In genomic region chr2:230809677-230810251, GRCh38 we compare ENCODE assay signal across 17 cellular contexts. TPM values are rescaled to one million over a fixed set of nuclear protein-coding genes. Genes with fewer than 3 reads are reported as not detected.
A peak's percentile ranks its signal among the peaks of the same experiment; 100 is the strongest.
DNase-seq lines count a peak whose midpoint lies in the region; TF ChIP-seq lines count a peak whose summit lies in the region.
"Had no signal": no experiment of that assay in that cellular context is flagged by ENCODE, and none has a peak within 500 bp of the region (broad histone marks: within the 10 kb centered on the region; RNA-seq: fewer than 3 reads in every experiment).

No MANE protein-coding gene starts in this region.

- no peaks in the 10 kb centered on the region for H3K9me3 ChIP-seq in osteoblast (ENCODE audit: low read depth, low read length)

- H3K4me2 ChIP-seq in KMS-11 (no peak overlapping the region), osteoblast (ENCODE audit: insufficient read depth, low read length) (no peak overlapping the region)

- H4K20me1 ChIP-seq in KMS-11 (ENCODE audit: insufficient read depth): no peaks in the 10 kb centered on the region
- no peaks in the 10 kb centered on the region for H4K20me1 ChIP-seq in osteoblast (ENCODE audit: insufficient read depth, low read length)

- H3K9me3 Mint-ChIP-seq in activated CD4-positive, alpha-beta T cell treated with anti-CD3 and anti-CD28 coated beads, Interleukin-2, amount 10 ng/mL, durations not matched to agents 7 days and 5 days: no peaks in the 10 kb centered on the region
- H3K9me3 Mint-ChIP-seq: dendritic cell treated with granulocyte-macrophage colony-stimulating factor and Interleukin-4, amounts not matched to agents 40 ng/mL and 50 ng/mL, for 4 days had no signal

- POLR2A ChIA-PET in activated CD4-positive, alpha-beta T cell treated with anti-CD3 and anti-CD28 coated beads, Interleukin-2, amount 10 ng/mL, durations not matched to agents 7 days and 5 days (lab: Charles Lee): no interaction called here

- no peaks in the 10 kb centered on the region for H3K79me2 ChIP-seq in KMS-11 (ENCODE audit: insufficient read depth, low read depth)
- no peaks in the 10 kb centered on the region for H3K79me2 ChIP-seq in osteoblast (ENCODE audit: insufficient read depth, low read length)

- CTCF ChIA-PET in activated CD4-positive, alpha-beta T cell treated with anti-CD3 and anti-CD28 coated beads, Interleukin-2, amount 10 ng/mL, durations not matched to agents 7 days and 5 days (lab: Charles Lee): interaction anchor here (0.6 to 3.5 kb wide), 4 partner anchors 11 to 169 kb away, joined by 3 to 8 read pairs (median 4); no protein-coding TSS in a partner anchor

- H3K27me3 Mint-ChIP-seq in activated CD4-positive, alpha-beta T cell treated with anti-CD3 and anti-CD28 coated beads, Interleukin-2, amount 10 ng/mL, durations not matched to agents 7 days and 5 days: no peaks in the 10 kb centered on the region
- H3K27me3 Mint-ChIP-seq: dendritic cell treated with granulocyte-macrophage colony-stimulating factor and Interleukin-4, amounts not matched to agents 40 ng/mL and 50 ng/mL, for 4 days had no signal

- H3K4me3 Mint-ChIP-seq in activated CD4-positive, alpha-beta T cell treated with anti-CD3 and anti-CD28 coated beads, Interleukin-2, amount 10 ng/mL, durations not matched to agents 7 days and 5 days: no peak overlapping the region
- H3K4me3 Mint-ChIP-seq: dendritic cell treated with granulocyte-macrophage colony-stimulating factor and Interleukin-4, amounts not matched to agents 40 ng/mL and 50 ng/mL, for 4 days had no signal

- H2AFZ ChIP-seq in KMS-11 (ENCODE audit: low read depth) (no peak overlapping the region), osteoblast (ENCODE audit: low read length) (no peak overlapping the region)
- H2AFZ ChIP-seq: parathyroid adenoma had no signal

- H3K36me3 ChIP-seq in KMS-11 (ENCODE audit: insufficient read depth) (no peaks in the 10 kb centered on the region), osteoblast (ENCODE audit: insufficient read depth, low read length) (peaks cover 28% of the 10 kb centered on the region)

- H3K27ac ChIP-seq in KMS-11 (no peak overlapping the region), osteoblast (ENCODE audit: low read depth, low read length) (no peak overlapping the region)
- H3K27ac ChIP-seq: parathyroid adenoma had no signal

- no peak for DNase-seq in activated CD4-positive, alpha-beta T cell treated with anti-CD3 and anti-CD28 coated beads, Interleukin-2, amount 10 ng/mL, durations not matched to agents 7 days and 5 days
- no peak for DNase-seq in activated CD4-positive, alpha-beta T cell treated with anti-CD3 and anti-CD28 coated beads for 1 hour
- DNase-seq in choroid plexus epithelial cell (ENCODE audit: low read depth): no peak
- DNase-seq in osteoblast (ENCODE audit: insufficient read length, low spot score, missing footprints): peak; percentile 42
- no peak for DNase-seq in NCI-H524 (lab: John Stamatoyannopoulos, UW)
- DNase-seq in NCI-H2227 (lab: John Stamatoyannopoulos, UW; ENCODE audit: unreplicated experiment): no peak
- DNase-seq in GF-D8 (lab: John Stamatoyannopoulos, UW): no peak
- DNase-seq: activated CD4-positive, CD25-positive, alpha-beta regulatory T cell; activated T-cell treated with anti-CD3 and anti-CD28 coated beads, Interleukin-2, amount 50 U/mL, for 1 hour; foreskin fibroblast; KG1; mesenchymal stem cell; NCI-H2029; stimulated activated CD4-positive, alpha-beta T cell treated with anti-CD3 and anti-CD28 coated beads, Interleukin-1b, Interleukin-23, amount 100 ng/mL, for 48 hours had no signal

- H3K27me3 ChIP-seq in KMS-11 (ENCODE audit: insufficient read depth, low read depth) (no peaks in the 10 kb centered on the region), osteoblast (ENCODE audit: insufficient read depth, low read length) (no peaks in the 10 kb centered on the region)

- H3K36me3 Mint-ChIP-seq in activated CD4-positive, alpha-beta T cell treated with anti-CD3 and anti-CD28 coated beads, Interleukin-2, amount 10 ng/mL, durations not matched to agents 7 days and 5 days (ENCODE audit: low read depth): peaks cover 61% of the 10 kb centered on the region

- H3K4me1 ChIP-seq in KMS-11 (ENCODE audit: low read depth, poor library complexity, severe bottlenecking) (no peaks in the 10 kb centered on the region), osteoblast (ENCODE audit: insufficient read depth, low read length) (no peaks in the 10 kb centered on the region)

- H3K4me3 ChIP-seq in KMS-11 (IDR thresholded peaks at IDR 0.05; ENCODE audit: insufficient read depth, low read depth, low read length): no peak overlapping the region
- no peak overlapping the region for H3K4me3 ChIP-seq in choroid plexus epithelial cell (ENCODE audit: low read depth, low read length)
- H3K4me3 ChIP-seq in osteoblast (ENCODE audit: insufficient read depth, low read length): no peak overlapping the region

- H3K9ac ChIP-seq in KMS-11: no peak overlapping the region
- H3K9ac ChIP-seq: parathyroid adenoma had no signal

- H3K4me1 Mint-ChIP-seq in activated CD4-positive, alpha-beta T cell treated with anti-CD3 and anti-CD28 coated beads, Interleukin-2, amount 10 ng/mL, durations not matched to agents 7 days and 5 days: peaks cover 12% of the 10 kb centered on the region

- H3K27ac Mint-ChIP-seq in activated CD4-positive, alpha-beta T cell treated with anti-CD3 and anti-CD28 coated beads, Interleukin-2, amount 10 ng/mL, durations not matched to agents 7 days and 5 days: peak overlapping the region; percentile 4
- H3K27ac Mint-ChIP-seq: dendritic cell treated with granulocyte-macrophage colony-stimulating factor and Interleukin-4, amounts not matched to agents 40 ng/mL and 50 ng/mL, for 4 days had no signal

- TF ChIP-seq CTCF in KMS-11 (conservative IDR thresholded peaks at IDR 0.05; ENCODE audit: low read depth, low read length) (peak; percentile 50), choroid plexus epithelial cell (conservative IDR thresholded peaks at IDR 0.05; ENCODE audit: low read depth, low read length) (peak; percentile 49), osteoblast (IDR thresholded peaks at IDR 0.05; ENCODE audit: extremely low read depth, low read depth, low read length) (no peak)

RNA-seq across cellular contexts. Expression of gene ITM2C, which starts 55.0 kb away (rescaled TPM):
- 10 to 100 TPM; 29.4 to 30.4 TPM for total RNA-seq in activated CD4-positive, alpha-beta T cell treated with anti-CD3 and anti-CD28 coated beads, Interleukin-2, amount 10 ng/mL, durations not matched to agents 7 days and 5 days
- 52.2 and 63.7 TPM in 2 replicates for total RNA-seq in osteoblast
